10 cellular contexts compared by ENCODE assay signal in the genomic region with DNA sequence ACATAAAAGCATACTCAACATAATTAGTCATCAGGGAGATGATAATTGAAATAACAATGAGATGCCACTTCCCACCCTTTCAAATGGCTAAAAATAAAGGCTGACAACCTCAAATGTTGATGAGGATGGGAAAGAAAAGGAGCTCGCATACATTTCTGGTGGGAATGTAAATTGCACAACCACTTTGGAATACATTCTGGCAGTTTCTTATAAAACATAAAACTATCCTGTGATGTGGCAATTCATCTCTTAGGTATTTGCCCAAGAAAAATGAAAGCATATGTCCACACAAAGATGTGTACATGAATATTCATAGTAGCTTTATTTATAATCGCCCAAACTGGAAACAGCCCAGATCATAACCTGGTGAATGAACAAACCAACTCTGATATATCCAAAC. TPM values are rescaled to one million over a fixed set of nuclear protein-coding genes. Genes with fewer than 3 reads are reported as not detected.
DNase-seq lines count a peak whose midpoint lies in the region; ATAC-seq, FAIRE-seq and TF ChIP-seq lines count a peak whose summit lies in the region.
"Had no signal": no experiment of that assay in that cellular context is flagged by ENCODE, and none has a peak within 500 bp of the region (broad histone marks: within the 10 kb centered on the region; RNA-seq: fewer than 3 reads in every experiment).

No MANE protein-coding gene starts in this region.

- no peaks in the 10 kb centered on the region for H3K9me3 Mint-ChIP-seq in Caco-2 (ENCODE audit: unreplicated experiment)
- H3K9me3 Mint-ChIP-seq in nephron progenitor cell = peaks cover 60% of the 10 kb centered on the region
- H3K9me3 Mint-ChIP-seq in CD14-positive monocyte = peaks cover 0 to 13% (median 2%) of the 10 kb centered on the region in 7 donors

- H3K27ac ChIP-seq in RWPE1 = no peak overlapping the region

- no peak overlapping the region for H3K4me3 ChIP-seq in Caco-2 (ENCODE audit: low read depth, low read length)
- H3K4me3 ChIP-seq in LNCaP clone FGC (ENCODE audit: low read depth, low read length) = peak overlapping the region; percentile 48

- no peaks in the 10 kb centered on the region for H3K9me3 ChIP-seq in Caco-2
- H3K9me3 ChIP-seq: tibial artery had no signal

- peaks cover 3% of the 10 kb centered on the region for H3K36me3 Mint-ChIP-seq in Caco-2 (ENCODE audit: insufficient read depth, unreplicated experiment)
- peaks cover 7% of the 10 kb centered on the region for H3K36me3 Mint-ChIP-seq in nephron progenitor cell (ENCODE audit: low read depth)
- H3K36me3 Mint-ChIP-seq in CD14-positive monocyte = peaks cover 2 to 12% of the 10 kb centered on the region in 2 donors

- DNase-seq in Caco-2 (no peak), LNCaP clone FGC (ENCODE audit: low read depth) (no peak), nephron progenitor cell (no peak), RWPE1 (ENCODE audit: low spot score) (no peak), CD14-positive monocyte (ENCODE audit: low spot score) (no peak)

- FAIRE-seq in colon (lab: Jason Lieb, UNC) = peak; percentile 85

- no peaks in the 10 kb centered on the region for H3K4me1 ChIP-seq in Caco-2

- H3K4me3 Mint-ChIP-seq in Caco-2 (ENCODE audit: unreplicated experiment) (peak overlapping the region; percentile 75), nephron progenitor cell (peak overlapping the region; percentile 81), CD14-positive monocyte (no peak overlapping the region)

- POLR2A ChIA-PET in Caco-2 (lab: Charles Lee) = no interaction called here
- POLR2A ChIA-PET in RWPE1 (lab: Yijun Ruan, JAX; ENCODE audit: low non-redundant PET) = no interaction called here

- CTCF ChIA-PET in Caco-2 (lab: Charles Lee) = no interaction called here
- CTCF ChIA-PET in RWPE1 (lab: Yijun Ruan, JAX) = no interaction called here

- H3K4me1 Mint-ChIP-seq in Caco-2 (ENCODE audit: low read depth, unreplicated experiment) (no peaks in the 10 kb centered on the region), nephron progenitor cell (peaks cover 19% of the 10 kb centered on the region), CD14-positive monocyte (peaks cover 9% of the 10 kb centered on the region)

- peaks cover 4% of the 10 kb centered on the region for H3K27me3 Mint-ChIP-seq in Caco-2 (ENCODE audit: insufficient read depth, unreplicated experiment)
- peaks cover 19% of the 10 kb centered on the region for H3K27me3 Mint-ChIP-seq in nephron progenitor cell (ENCODE audit: low read depth, poor library complexity)
- peaks cover 2 to 11% (median 4%) of the 10 kb centered on the region in 3 donors for H3K27me3 Mint-ChIP-seq in CD14-positive monocyte (ENCODE audit: low read depth in 3 of 3)

- no peaks in the 10 kb centered on the region for H3K27me3 ChIP-seq in Caco-2 (replicated peaks; ENCODE audit: control insufficient read depth, insufficient read depth, low read length)
- H3K27me3 ChIP-seq: tibial artery had no signal

- TF ChIP-seq CTCF in Caco-2 (IDR thresholded peaks at IDR 0.05; ENCODE audit: insufficient read depth in 1 of 2, low read depth in 1 of 2, low read length in 1 of 2, severe bottlenecking in 1 of 2, unreplicated experiment in 1 of 2) (no peak), LNCaP clone FGC (IDR thresholded peaks at IDR 0.05; ENCODE audit: control insufficient read depth, extremely low read depth, insufficient read depth) (no peak), nephron progenitor cell (IDR thresholded peaks at IDR 0.05) (no peak), RWPE1 (conservative IDR thresholded peaks at IDR 0.05; ENCODE audit: low read depth) (no peak), CD14-positive monocyte (IDR thresholded peaks at IDR 0.05) (no peak)

- intact Hi-C loops in Caco-2 (cut with micrococcal nuclease; ENCODE audit: unreplicated experiment) = no loop called here
- intact Hi-C loops in CD14-positive monocyte (cut with micrococcal nuclease) = loop anchor here in 1 of 2 donors (10.0 kb wide), 1 partner anchor 262 kb away; the partner anchor contains the start of gene CCNQ

- BruUV-seq in Caco-2 (replicated peaks; lab: Mats Ljungman, UMichigan) = no TSS peak

- H3K36me3 ChIP-seq in Caco-2 (ENCODE audit: control insufficient read depth, insufficient read depth, low read length) = no peaks in the 10 kb centered on the region

- H3K27ac Mint-ChIP-seq in Caco-2 (ENCODE audit: unreplicated experiment) (no peak overlapping the region), nephron progenitor cell (no peak overlapping the region), CD14-positive monocyte (no peak overlapping the region)

- ATAC-seq in GM21619 (IDR thresholded peaks at IDR 0.05; ENCODE audit: unreplicated experiment) (no peak), HG02852 (IDR thresholded peaks at IDR 0.05; ENCODE audit: unreplicated experiment) (no peak)

RNA-seq across cellular contexts. Expression of gene ZNF275, which starts 0.7 kb away (rescaled TPM):
- 5.2 and 5.6 TPM in 2 replicates for total RNA-seq in Caco-2 (2022)
- polyA plus RNA-seq in CD14-positive monocyte = 1 to 10 TPM; 1.0 to 2.1 TPM

RNA-seq across cellular contexts. Expression of gene PNMA6F, which starts 11.7 kb away (rescaled TPM):
- not detected in 2 replicates for total RNA-seq in Caco-2 (2022)
- not detected for polyA plus RNA-seq in CD14-positive monocyte
- total RNA-seq: pulmonary artery endothelial cell had no signal

Comparison
In these comparisons a context has a peak if more than half of its experiments do, and no peak if none do; other contexts are left out.
1. H3K4me3 Mint-ChIP-seq: peak in Caco-2 (single experiment) and nephron progenitor cell (single experiment); none in CD14-positive monocyte (0 of 2).